18 cellular contexts compared by ENCODE assay signal in genomic region chr10:103654925-103655324, GRCh38.
DNase-seq lines count a peak whose midpoint lies in the region; ATAC-seq and TF ChIP-seq lines count a peak whose summit lies in the region.
"Had no signal": no experiment of that assay in that cellular context is flagged by ENCODE, and none has a peak within 500 bp of the region (broad histone marks: within the 10 kb centered on the region; RNA-seq: fewer than 3 reads in every experiment).

No MANE protein-coding gene starts in this region.

- POLR2A ChIA-PET in RWPE1 (lab: Yijun Ruan, JAX; ENCODE audit: low non-redundant PET): no interaction called here

- peak overlapping the region; percentile 20 for H3K18ac ChIP-seq in neuronal stem cell (ENCODE audit: low read length)

- peaks cover 2 to 16% of the 10 kb centered on the region in 2 donors for H3K4me1 ChIP-seq in neuronal stem cell (ENCODE audit: control insufficient read depth in 2 of 2, insufficient read depth in 1 of 2, low read depth in 1 of 2, low read length in 2 of 2)

- H3K4me1 Mint-ChIP-seq in activated naive CD4-positive, alpha-beta T cell treated with anti-CD3 and anti-CD28 coated beads, Interleukin-2, amount 10 ng/mL, durations not matched to agents 7 days and 5 days: peaks cover 33% of the 10 kb centered on the region
- H3K4me1 Mint-ChIP-seq in endothelial cell (ENCODE audit: unreplicated experiment): peaks cover 13% of the 10 kb centered on the region

- peaks cover 13% of the 10 kb centered on the region for H3K9me3 Mint-ChIP-seq in activated naive CD4-positive, alpha-beta T cell treated with anti-CD3 and anti-CD28 coated beads, Interleukin-2, amount 10 ng/mL, durations not matched to agents 7 days and 5 days
- no peaks in the 10 kb centered on the region for H3K9me3 Mint-ChIP-seq in endothelial cell (ENCODE audit: unreplicated experiment)
- H3K9me3 Mint-ChIP-seq: CD8-positive, alpha-beta memory T cell had no signal

- H4K91ac ChIP-seq in neuronal stem cell (ENCODE audit: low read depth, low read length, poor library complexity): no peak overlapping the region

- in situ Hi-C loops in GM13976 (cut with MboI; ENCODE audit: low sequenced_read_pairs, unreplicated experiment): no loop called here

- H2BK5ac ChIP-seq in neuronal stem cell (ENCODE audit: low read length): no peak overlapping the region

- H3K9ac ChIP-seq in neuronal stem cell (ENCODE audit: low read depth, low read length, poor library complexity): no peak overlapping the region

- no peak overlapping the region for H2AFZ ChIP-seq in neuronal stem cell (ENCODE audit: low read length)

- H3K27ac Mint-ChIP-seq in activated naive CD4-positive, alpha-beta T cell treated with anti-CD3 and anti-CD28 coated beads, Interleukin-2, amount 10 ng/mL, durations not matched to agents 7 days and 5 days: peak overlapping the region; percentile 14
- no peak overlapping the region for H3K27ac Mint-ChIP-seq in endothelial cell (ENCODE audit: unreplicated experiment)
- H3K27ac Mint-ChIP-seq: B cell, H9 had no signal

- H2BK12ac ChIP-seq in neuronal stem cell (ENCODE audit: low read length): no peak overlapping the region

- no peak for ATAC-seq in HG03432 (IDR thresholded peaks at IDR 0.05; ENCODE audit: unreplicated experiment)
- ATAC-seq: GM12878 had no signal

- peaks cover 3% of the 10 kb centered on the region for H3K79me1 ChIP-seq in neuronal stem cell (ENCODE audit: low read depth, low read length)

- TF ChIP-seq CTCF in RWPE1 (conservative IDR thresholded peaks at IDR 0.05; ENCODE audit: low read depth) (no peak), endothelial cell (IDR thresholded peaks at IDR 0.05; ENCODE audit: unreplicated experiment) (no peak), GM13976 (IDR thresholded peaks at IDR 0.05; ENCODE audit: borderline replicate concordance, control extremely low read depth, extremely low read depth, insufficient read depth, missing control alignments) (no peak)

- no peak overlapping the region for H3K4ac ChIP-seq in neuronal stem cell (ENCODE audit: low read length)

- CTCF ChIA-PET in activated naive CD4-positive, alpha-beta T cell treated with anti-CD3 and anti-CD28 coated beads, Interleukin-2, amount 10 ng/mL, durations not matched to agents 7 days and 5 days (lab: Charles Lee): no interaction called here
- CTCF ChIA-PET in RWPE1 (lab: Yijun Ruan, JAX): interaction anchor here (0.7 to 1.4 kb wide), 2 partner anchors 32 to 180 kb away, joined by 3 read pairs; no protein-coding TSS in a partner anchor

- no peak overlapping the region for H2AK5ac ChIP-seq in neuronal stem cell (ENCODE audit: low read depth, low read length)

- peak overlapping the region; percentile 80 for H3K27ac ChIP-seq in RWPE1
- no peak overlapping the region for H3K27ac ChIP-seq in neuronal stem cell (replicated peaks; ENCODE audit: low read length)

- H4K8ac ChIP-seq in neuronal stem cell (ENCODE audit: low read depth, low read length): no peak overlapping the region

- H3K27me3 Mint-ChIP-seq in activated naive CD4-positive, alpha-beta T cell treated with anti-CD3 and anti-CD28 coated beads, Interleukin-2, amount 10 ng/mL, durations not matched to agents 7 days and 5 days: no peaks in the 10 kb centered on the region
- peaks cover 9% of the 10 kb centered on the region for H3K27me3 Mint-ChIP-seq in endothelial cell (ENCODE audit: unreplicated experiment)
- H3K27me3 Mint-ChIP-seq: B cell; CD4-positive, CD25-positive, alpha-beta regulatory T cell; CD8-positive, alpha-beta memory T cell had no signal

- no peak overlapping the region for H2BK120ac ChIP-seq in neuronal stem cell (ENCODE audit: low read depth, low read length)

- no peak overlapping the region for H2BK15ac ChIP-seq in neuronal stem cell (ENCODE audit: low read length)

- H3K4me2 ChIP-seq in neuronal stem cell (ENCODE audit: insufficient read depth, low read length, poor library complexity, severe bottlenecking): no peak overlapping the region

- no peaks in the 10 kb centered on the region for H3K27me3 ChIP-seq in neuronal stem cell (ENCODE audit: control insufficient read depth in 3 of 3, insufficient read depth in 3 of 3, low read depth in 1 of 3, low read length in 3 of 3)

- DNase-seq in activated naive CD4-positive, alpha-beta T cell treated with anti-CD3 and anti-CD28 coated beads, Interleukin-2, amount 10 ng/mL, durations not matched to agents 7 days and 5 days: no peak
- no peak for DNase-seq in activated naive CD4-positive, alpha-beta T cell treated with anti-CD3 and anti-CD28 coated beads, Interleukin-2, amount 50 U/mL, for 16 hours
- DNase-seq in RWPE1 (ENCODE audit: low spot score): no peak
- DNase-seq in neuronal stem cell (ENCODE audit: low spot score): no peak
- DNase-seq in endothelial cell (ENCODE audit: low spot score): no peak
- no peak for DNase-seq in GM13976 (ENCODE audit: low spot score)
- DNase-seq: C1 segment of cervical spinal cord; CD4-positive, CD25-positive, alpha-beta regulatory T cell; CD8-positive, alpha-beta memory T cell; COR-L47; DMS 273 treated with DMSO at 0.1 percent for 48 hours; DMS53; DND-41; EL; H9 had no signal

- H3K36me3 ChIP-seq in neuronal stem cell (replicated peaks in 1 of 2; ENCODE audit: control insufficient read depth in 2 of 2, insufficient read depth in 2 of 2, low read length in 2 of 2): peaks cover 0 to 3% of the 10 kb centered on the region in 2 donors

- H3K9me3 ChIP-seq in neuronal stem cell (replicated peaks in 1 of 2; ENCODE audit: control insufficient read depth in 2 of 2, insufficient read depth in 1 of 2, low read depth in 1 of 2, low read length in 2 of 2): peaks cover 5 to 7% of the 10 kb centered on the region in 2 donors

- H3K4me3 ChIP-seq in neuronal stem cell (ENCODE audit: low read length in 2 of 2): no peak overlapping the region
- H3K4me3 ChIP-seq: GM12878 had no signal

- H3K14ac ChIP-seq in neuronal stem cell (ENCODE audit: low read length): no peak overlapping the region

- peaks cover 36% of the 10 kb centered on the region for H3K36me3 Mint-ChIP-seq in activated naive CD4-positive, alpha-beta T cell treated with anti-CD3 and anti-CD28 coated beads, Interleukin-2, amount 10 ng/mL, durations not matched to agents 7 days and 5 days
- H3K36me3 Mint-ChIP-seq in endothelial cell (ENCODE audit: low read depth, unreplicated experiment): peaks cover 40% of the 10 kb centered on the region

- no peak overlapping the region for H3K4me3 Mint-ChIP-seq in activated naive CD4-positive, alpha-beta T cell treated with anti-CD3 and anti-CD28 coated beads, Interleukin-2, amount 10 ng/mL, durations not matched to agents 7 days and 5 days
- H3K4me3 Mint-ChIP-seq in endothelial cell (ENCODE audit: unreplicated experiment): no peak overlapping the region
- H3K4me3 Mint-ChIP-seq: B cell; CD8-positive, alpha-beta memory T cell; H9 had no signal

- WGBS in neuronal stem cell (ENCODE audit: extremely low coverage in 2 of 2, insufficient read length in 2 of 2, insufficient replicate concordance in 1 of 2), 2 donors: no CpG with 5 or more reads among the region's 4 CpGs

- H3K23ac ChIP-seq in neuronal stem cell (ENCODE audit: low read depth, low read length, poor library complexity): no peak overlapping the region
